25 cellular contexts compared by ENCODE assay signal in the genomic region with DNA sequence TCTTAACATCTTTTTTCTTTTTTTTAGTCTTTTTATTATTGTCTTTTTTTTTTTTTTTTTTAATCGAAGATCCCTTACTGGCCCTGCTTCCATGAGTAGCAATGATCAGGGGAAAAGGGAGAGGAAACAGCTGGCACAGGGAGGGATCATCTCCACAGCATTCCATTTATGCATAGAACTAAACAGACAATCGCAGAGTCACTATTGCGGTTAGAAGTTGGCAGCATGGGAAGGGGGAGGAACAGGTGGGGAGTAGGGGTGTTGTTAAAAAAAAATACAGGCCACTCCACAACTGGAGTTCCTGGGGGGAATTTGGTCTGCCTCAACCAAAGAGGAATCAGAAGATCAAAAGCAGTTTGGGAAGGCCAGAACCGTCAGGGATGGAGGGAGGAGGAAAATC. TPM values are rescaled to one million over a fixed set of nuclear protein-coding genes. Genes with fewer than 3 reads are reported as not detected.
"Had no signal": no experiment of that assay in that cellular context is flagged by ENCODE, and none has a peak within 500 bp of the region (broad histone marks: within the 10 kb centered on the region; RNA-seq: fewer than 3 reads in every experiment).

No MANE protein-coding gene starts in this region.

- ATAC-seq: activated T-cell treated with anti-CD3 and anti-CD28 coated beads, Interleukin-2, amount 50 U/mL, for 72 hours; left lung; naive thymus-derived CD4-positive, alpha-beta T cell; pancreas; psoas muscle; upper lobe of right lung had no signal

- H3K4me3 ChIP-seq: esophagus squamous epithelium, left lung, lung, pancreas, psoas muscle, sigmoid colon, suprapubic skin, tibial artery, upper lobe of right lung had no signal

- H3K9me3 ChIP-seq: pancreas, suprapubic skin had no signal

- H3K36me3 ChIP-seq: esophagus squamous epithelium, pancreas, sigmoid colon, suprapubic skin, tibial artery, upper lobe of right lung had no signal

- DNase-seq: activated CD4-positive, alpha-beta T cell treated with anti-CD3 and anti-CD28 coated beads for 4 hours; activated CD4-positive, alpha-beta T cell treated with anti-CD3 and anti-CD28 coated beads, Interleukin-2, amount 50 U/mL, for 4 hours; activated CD4-positive, CD25-positive, alpha-beta regulatory T cell; activated naive CD4-positive, alpha-beta T cell; activated T-cell treated with anti-CD3 and anti-CD28 coated beads for 4 hours; activated T-cell treated with anti-CD3 and anti-CD28 coated beads, Interleukin-2, amount 50 U/mL, for 72 hours; anterior cingulate cortex; dermis blood vessel endothelial cell; effector CD4-positive, alpha-beta T cell; esophagus squamous epithelium; left lung; naive thymus-derived CD4-positive, alpha-beta T cell; nucleus accumbens; pancreas; psoas muscle; sigmoid colon; stimulated activated naive CD4-positive, alpha-beta T cell; tibial artery; upper lobe of right lung had no signal

- H3K27me3 ChIP-seq: pancreas, sigmoid colon, tibial artery had no signal

- H3K4me1 ChIP-seq: esophagus squamous epithelium, left lung, pancreas, psoas muscle, sigmoid colon, suprapubic skin, tibial artery, upper lobe of right lung had no signal

- H3K27ac ChIP-seq: esophagus squamous epithelium, left lung, pancreas, psoas muscle, sigmoid colon, suprapubic skin, tibial artery, upper lobe of right lung had no signal

RNA-seq across cellular contexts. Expression of gene C1orf185, which starts 55.4 kb away (rescaled TPM):
- total RNA-seq: activated T-cell treated with anti-CD3 and anti-CD28 coated beads, Interleukin-2, amount 50 U/mL, for 72 hours; dermis blood vessel endothelial cell; esophagus squamous epithelium; frontal cortex; left lung; lung; mucosa of gallbladder; naive thymus-derived CD4-positive, alpha-beta T cell; pancreas; psoas muscle; sigmoid colon; suprapubic skin; upper lobe of right lung had no signal
- polyA plus RNA-seq: adipose tissue; lung; naive thymus-derived CD4-positive, alpha-beta T cell; neural cell; pancreas; psoas muscle; sigmoid colon had no signal
